8 cellular contexts compared by ENCODE assay signal in genomic region chr6:163412345-163412744, GRCh38. TPM values are rescaled to one million over a fixed set of nuclear protein-coding genes. Genes with fewer than 3 reads are reported as not detected.
A peak's percentile ranks its signal among the peaks of the same experiment; 100 is the strongest.
DNase-seq lines count a peak whose midpoint lies in the region; ATAC-seq, FAIRE-seq and TF ChIP-seq lines count a peak whose summit lies in the region.

No MANE protein-coding gene starts in this region.

- peaks cover 15% of the 10 kb centered on the region for H3K4me1 Mint-ChIP-seq in T-helper 2 cell treated with Interferon-gamma antibody and Interleukin-4, amounts not matched to agents 5 μg/mL and 100 μg/mL, for 36 hours (ENCODE audit: low read depth)

- H3K4me3 Mint-ChIP-seq in T-helper 2 cell treated with Interferon-gamma antibody and Interleukin-4, amounts not matched to agents 5 μg/mL and 100 μg/mL, for 36 hours = peak overlapping the region; percentile 9

- no peak overlapping the region for H3K27ac Mint-ChIP-seq in T-helper 2 cell treated with Interferon-gamma antibody and Interleukin-4, amounts not matched to agents 5 μg/mL and 100 μg/mL, for 36 hours

- peaks cover under 1 to 20% of the 10 kb centered on the region in 2 donors for H3K4me1 ChIP-seq in adrenal gland (replicated peaks in 1 of 2)
- peaks cover 0 to 5% of the 10 kb centered on the region in 2 donors for H3K4me1 ChIP-seq in kidney (ENCODE audit: control insufficient read depth in 1 of 2, insufficient read depth in 1 of 2, low read depth in 1 of 2, low read length in 2 of 2)

- peaks cover 4% of the 10 kb centered on the region for H3K36me3 Mint-ChIP-seq in T-helper 2 cell treated with Interferon-gamma antibody and Interleukin-4, amounts not matched to agents 5 μg/mL and 100 μg/mL, for 36 hours (ENCODE audit: low read depth)

- intact Hi-C loops in adrenal gland (cut with DNase I) = loop anchor here (5.0 to 10.0 kb wide), 3 partner anchors 50 to 230 kb away; no protein-coding TSS in a partner anchor
- intact Hi-C loops in kidney (cut with DNase I) = no loop called here
- intact Hi-C loops in left colon (cut with DNase I, micrococcal nuclease) = no loop called here

- no peaks in the 10 kb centered on the region for H3K9me3 ChIP-seq in adrenal gland (replicated peaks in 1 of 3)
- H3K9me3 ChIP-seq in kidney (ENCODE audit: control insufficient read depth in 1 of 2, low read length in 2 of 2) = no peaks in the 10 kb centered on the region

- H3K27ac ChIP-seq in adrenal gland (peak overlapping the region; percentile 95 to 100 (median 98)), kidney (ENCODE audit: low read depth in 2 of 2, low read length in 2 of 2) (peak overlapping the region in 1 of 2 donors; percentile 96)

- no peak for ATAC-seq in left colon

- WGBS in adrenal gland, 4 donors = 7 to 9% (median 8%) methylated on average over 2 of the region's 2 CpGs

- TF ChIP-seq POLR2A in adrenal gland (IDR thresholded peaks at IDR 0.05) = no peak

- no peak for DNase-seq in T-helper 2 cell treated with Interferon-gamma antibody and Interleukin-4, amounts not matched to agents 5 μg/mL and 100 μg/mL, for 36 hours (ENCODE audit: low spot score)
- DNase-seq in T-helper 2 cell = no peak
- DNase-seq in adrenal gland = no peak
- DNase-seq in kidney = no peak
- DNase-seq in superior temporal gyrus (ENCODE audit: extremely low spot score) = peak; percentile 76
- DNase-seq in GM03348 (ENCODE audit: low spot score) = no peak
- DNase-seq in epidermal melanocyte (ENCODE audit: insufficient read length, low spot score) = no peak
- DNase-seq in left colon = no peak

- H3K9me3 Mint-ChIP-seq in T-helper 2 cell treated with Interferon-gamma antibody and Interleukin-4, amounts not matched to agents 5 μg/mL and 100 μg/mL, for 36 hours = no peaks in the 10 kb centered on the region

- no peaks in the 10 kb centered on the region for H3K27me3 ChIP-seq in adrenal gland

- H3K27me3 Mint-ChIP-seq in T-helper 2 cell treated with Interferon-gamma antibody and Interleukin-4, amounts not matched to agents 5 μg/mL and 100 μg/mL, for 36 hours (ENCODE audit: low read depth) = peaks cover 14% of the 10 kb centered on the region

- H3K4me3 ChIP-seq in adrenal gland = peak overlapping the region in 2 of 4 donors; percentile 38 to 98
- H3K4me3 ChIP-seq in kidney (ENCODE audit: low read length in 2 of 2) = peak overlapping the region; percentile 81 to 88

- no peak for FAIRE-seq in kidney (lab: Jason Lieb, UNC)

- peak overlapping the region; percentile 33 to 74 for H3K9ac ChIP-seq in kidney (ENCODE audit: low read length in 2 of 2)

- no peak for TF ChIP-seq CTCF in adrenal gland (IDR thresholded peaks at IDR 0.05)
- no peak for TF ChIP-seq CTCF in kidney (IDR thresholded peaks at IDR 0.05; ENCODE audit: borderline replicate concordance, extremely low read depth, insufficient read depth)

- H3K36me3 ChIP-seq in adrenal gland (replicated peaks in 1 of 2) (no peaks in the 10 kb centered on the region), kidney (ENCODE audit: control insufficient read depth in 1 of 2, insufficient read depth in 2 of 2, low read length in 2 of 2) (no peaks in the 10 kb centered on the region)

RNA-seq across cellular contexts. Expression of gene QKI, which starts 2.2 kb away (rescaled TPM):
- total RNA-seq in adrenal gland = 100 to 1,000 TPM; 107 to 207 (median 153) TPM
- 10 to 100 TPM; 10.3 to 89.5 (median 24.8) TPM for polyA plus RNA-seq in adrenal gland
- 121 TPM for total RNA-seq in kidney
- 17.6 TPM for polyA plus RNA-seq in kidney (ENCODE audit: insufficient read depth, low read depth, low replicate concordance)
- 10 to 100 TPM; 12.9 to 31.8 TPM for total RNA-seq in left colon

Comparison
In these comparisons a context has a peak if more than half of its experiments do, and no peak if none do; other contexts are left out.
1. intact Hi-C loops: an anchor here in adrenal gland (5.0 to 10.0 kb wide); none called in kidney and left colon.